19 cellular contexts compared by ENCODE assay signal in the genomic region with DNA sequence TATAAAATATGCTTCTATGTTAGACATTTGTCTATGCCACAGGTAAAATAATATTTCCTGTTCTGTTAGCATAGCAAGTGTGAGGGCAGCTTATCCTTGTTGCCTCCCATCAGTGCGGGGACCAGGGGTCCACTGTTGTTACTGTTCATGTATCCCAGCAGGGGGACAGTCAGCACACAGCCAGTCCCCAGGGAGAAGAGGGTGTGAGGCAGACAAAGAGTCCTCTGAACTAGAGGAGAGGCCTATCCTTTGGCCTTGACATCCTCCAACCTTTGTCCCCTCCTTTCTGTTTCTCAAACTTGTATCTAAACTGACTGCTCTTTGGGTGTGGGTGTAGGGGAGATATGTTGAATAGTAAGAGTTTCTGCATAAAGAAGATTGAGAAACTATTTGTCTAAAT. TPM values are rescaled to one million over a fixed set of nuclear protein-coding genes. Genes with fewer than 3 reads are reported as not detected.
DNase-seq lines count a peak whose midpoint lies in the region; ATAC-seq, FAIRE-seq and TF ChIP-seq lines count a peak whose summit lies in the region.
"Had no signal": no experiment of that assay in that cellular context is flagged by ENCODE, and none has a peak within 500 bp of the region (broad histone marks: within the 10 kb centered on the region; RNA-seq: fewer than 3 reads in every experiment).

No MANE protein-coding gene starts in this region.

- peaks cover 8% of the 10 kb centered on the region for H3K4me1 ChIP-seq in A673 (ENCODE audit: insufficient read depth, low read length, poor library complexity, severe bottlenecking)
- peaks cover 30% of the 10 kb centered on the region for H3K4me1 ChIP-seq in HepG2 (ENCODE audit: insufficient read depth, low read length)
- H3K4me1 ChIP-seq: colonic mucosa, foreskin keratinocyte had no signal

- CTCF ChIA-PET in A673 (lab: Charles Lee): no interaction called here
- CTCF ChIA-PET in CD4-positive, alpha-beta T cell (lab: Charles Lee): interaction anchor here (0.6 to 1.2 kb wide), 3 partner anchors 64 to 85 kb away, joined by 3 to 6 read pairs (median 3); no protein-coding TSS in a partner anchor
- CTCF ChIA-PET in HepG2 (lab: Yijun Ruan, JAX; ENCODE audit: low intra/inter-chr PET ratio, low total read pairs): no interaction called here

- ATAC-seq in CD4-positive, alpha-beta T cell (ENCODE audit: poor library complexity): no peak
- peak; percentile 100 for ATAC-seq in HepG2
- no peak for ATAC-seq in GM18909 (IDR thresholded peaks at IDR 0.05; ENCODE audit: poor library complexity, unreplicated experiment)
- ATAC-seq in GM18873 (IDR thresholded peaks at IDR 0.05; ENCODE audit: low FRiP score, unreplicated experiment): no peak
- ATAC-seq: foreskin keratinocyte, left cardiac atrium, sciatic nerve had no signal

- no peak for TF ChIP-seq RAD21 in HepG2 (CRISPR knock-in tag; IDR thresholded peaks at IDR 0.05)

- no peak overlapping the region for H3K4me3 Mint-ChIP-seq in CD4-positive, alpha-beta T cell
- H3K4me3 Mint-ChIP-seq: activated CD4-positive, alpha-beta memory T cell treated with anti-CD3 and anti-CD28 coated beads, Interleukin-2, amount 10 ng/mL, durations not matched to agents 7 days and 5 days had no signal

- no peak overlapping the region for H3K4me3 ChIP-seq in A673 (ENCODE audit: low read depth, low read length, poor library complexity, severe bottlenecking)
- no peak overlapping the region for H3K4me3 ChIP-seq in HepG2 (replicated peaks in 1 of 3; ENCODE audit: insufficient read depth in 1 of 3, low read depth in 2 of 3, low read length in 3 of 3)
- H3K4me3 ChIP-seq: colonic mucosa had no signal

- H3K4me2 ChIP-seq in HepG2 (ENCODE audit: low read depth, low read length): peak overlapping the region; percentile 11; the same call in 1 of the 2 replicates

- TF ChIP-seq EP300 in HepG2 (IDR thresholded peaks at IDR 0.05; ENCODE audit: low read depth in 2 of 2, low read length in 2 of 2): peak in 1 of 2 experiments; percentile 11; a peak in 1 of 4 replicates
- no peak for TF ChIP-seq EP300 in HepG2 (CRISPR knock-in tag; IDR thresholded peaks at IDR 0.05; ENCODE audit: borderline replicate concordance)

- H3K36me3 Mint-ChIP-seq in CD4-positive, alpha-beta T cell (ENCODE audit: low read depth): peaks cover 31% of the 10 kb centered on the region

- H3K27ac ChIP-seq in A673 (ENCODE audit: low read depth, low read length, poor library complexity, severe bottlenecking) (no peak overlapping the region), HepG2 (ENCODE audit: extremely low read length, insufficient read depth, low read length) (no peak overlapping the region)
- no peak overlapping the region for H3K27ac ChIP-seq in CD4-positive, alpha-beta T cell (ENCODE audit: low read depth, low read length)
- H3K27ac ChIP-seq: colonic mucosa, foreskin keratinocyte had no signal

- no peak for TF ChIP-seq POLR2A in HepG2 (IDR thresholded peaks at IDR 0.05; ENCODE audit: insufficient read depth in 1 of 2, low read depth in 2 of 2, low read length in 2 of 2)

- H3K27me3 ChIP-seq in A673 (replicated peaks; ENCODE audit: insufficient read depth, low read depth, low read length, poor library complexity) (no peaks in the 10 kb centered on the region), HepG2 (ENCODE audit: control insufficient read depth in 1 of 2, insufficient read depth in 2 of 2, low read length in 2 of 2) (no peaks in the 10 kb centered on the region)
- no peaks in the 10 kb centered on the region for H3K27me3 ChIP-seq in CD4-positive, alpha-beta T cell (ENCODE audit: control insufficient read depth, insufficient read depth, low read length)
- H3K27me3 ChIP-seq: colonic mucosa, foreskin keratinocyte had no signal

- H3K36me3 ChIP-seq in A673 (ENCODE audit: insufficient read depth, low read length, poor library complexity, severe bottlenecking) (no peaks in the 10 kb centered on the region), HepG2 (replicated peaks in 1 of 2; ENCODE audit: control insufficient read depth in 1 of 2, insufficient read depth in 2 of 2, low read length in 2 of 2) (peaks cover 1 to 3% of the 10 kb centered on the region in 2 experiments; a peak in 3 of 5 replicates)
- H3K36me3 ChIP-seq: colonic mucosa had no signal

- no peak for TF ChIP-seq CTCF in A673 (conservative IDR thresholded peaks at IDR 0.05; ENCODE audit: low read depth, low read length)
- TF ChIP-seq CTCF in CD4-positive, alpha-beta T cell (IDR thresholded peaks at IDR 0.05): no peak
- TF ChIP-seq CTCF in HepG2 (CRISPR knock-in tag; IDR thresholded peaks at IDR 0.05): peak; percentile 57

- peaks cover 8% of the 10 kb centered on the region; the same call in 1 of the 2 replicates for H4K20me1 ChIP-seq in HepG2 (ENCODE audit: insufficient read depth, low read length)

- H3K9me3 ChIP-seq in A673 (ENCODE audit: low read depth, low read length, poor library complexity, severe bottlenecking) (no peaks in the 10 kb centered on the region), HepG2 (ENCODE audit: low read length) (no peaks in the 10 kb centered on the region)
- no peaks in the 10 kb centered on the region for H3K9me3 ChIP-seq in CD4-positive, alpha-beta T cell (ENCODE audit: control insufficient read depth, low read length)
- H3K9me3 ChIP-seq: colonic mucosa had no signal

- no peaks in the 10 kb centered on the region for H3K79me2 ChIP-seq in HepG2 (ENCODE audit: insufficient read depth, low read length)

- H3K27me3 Mint-ChIP-seq in CD4-positive, alpha-beta T cell: no peaks in the 10 kb centered on the region
- H3K27me3 Mint-ChIP-seq: activated CD4-positive, alpha-beta memory T cell treated with anti-CD3 and anti-CD28 coated beads, Interleukin-2, amount 10 ng/mL, durations not matched to agents 7 days and 5 days had no signal

- DNase-seq in A673 (ENCODE audit: low spot score) (peak; percentile 15), SK-MEL-5 (ENCODE audit: low read depth, low spot score) (peak; percentile 39), HepG2 (ENCODE audit: low spot score) (peak; percentile 83), OCI-M1 (lab: John Stamatoyannopoulos, UW) (no peak), NCI-H510A (lab: John Stamatoyannopoulos, UW) (no peak)
- no peak for DNase-seq in CD4-positive, alpha-beta T cell
- DNase-seq: activated CD4-positive, alpha-beta memory T cell treated with anti-CD3 and anti-CD28 coated beads, Interleukin-2, amount 10 ng/mL, durations not matched to agents 7 days and 5 days; colonic mucosa; foreskin keratinocyte; GF-D8; H7; Kasumi-1; left cardiac atrium; NCI-H2171 treated with DMSO at 0.1 percent for 48 hours; stimulated activated CD4-positive, alpha-beta T cell treated with anti-CD3 and anti-CD28 coated beads, Interleukin-2, amount 100 ng/mL, for 24 hours had no signal

- peaks cover 86% of the 10 kb centered on the region for H3K4me1 Mint-ChIP-seq in CD4-positive, alpha-beta T cell (ENCODE audit: low read depth)

- in situ Hi-C loops in SK-MEL-5 (cut with HindIII; ENCODE audit: low pct_unique_long_range_greater_than_20kb, low sequenced_read_pairs) (no loop called here), HepG2 (cut with HindIII; ENCODE audit: extremely low pct_ligation_motif_present, low pct_unique_long_range_greater_than_20kb) (loop anchor here (5.0 to 10.0 kb wide), 2 partner anchors 84 to 174 kb away; no protein-coding TSS in a partner anchor)

- WGBS in HepG2 (ENCODE audit: low lambda C conversion rate): 0% methylated on average over 1 of the region's 1 CpG

- H3K9ac ChIP-seq in HepG2 (ENCODE audit: insufficient read depth, low read depth, low read length): no peak overlapping the region

- H3K9me3 Mint-ChIP-seq in CD4-positive, alpha-beta T cell: no peaks in the 10 kb centered on the region
- H3K9me3 Mint-ChIP-seq: activated CD4-positive, alpha-beta memory T cell treated with anti-CD3 and anti-CD28 coated beads, Interleukin-2, amount 10 ng/mL, durations not matched to agents 7 days and 5 days had no signal

- intact Hi-C loops in A673 (cut with micrococcal nuclease; ENCODE audit: unreplicated experiment) (loop anchor here (10.0 kb wide), 1 partner anchor 416 kb away; no protein-coding TSS in a partner anchor), HepG2 (cut with micrococcal nuclease; ENCODE audit: unreplicated experiment) (loop anchor here (1.0 to 2.0 kb wide), 2 partner anchors 60 to 85 kb away; partner anchors contain the start of gene UBAC2)
- intact Hi-C loops in CD4-positive, alpha-beta T cell (cut with DNase I, micrococcal nuclease): loop anchor here in 1 of 2 experiments (10.0 kb wide), 1 partner anchor 344 kb away; the partner anchor contains the start of gene CLYBL

- POLR2A ChIA-PET in A673 (lab: Charles Lee; ENCODE audit: low non-redundant PET): no interaction called here
- POLR2A ChIA-PET in CD4-positive, alpha-beta T cell (lab: Charles Lee): interaction anchor here (0.7 to 6.4 kb wide), 6 partner anchors 42 to 159 kb away, joined by 3 to 76 read pairs (median 4); partner anchors contain the start of gene UBAC2
- POLR2A ChIA-PET in HepG2 (lab: Yijun Ruan, JAX): interaction anchor here (2.3 kb wide), 1 partner anchor 60 kb away, joined by 5 read pairs; the partner anchor contains the start of gene UBAC2

- peak; percentile 94 for FAIRE-seq in HepG2 (lab: Jason Lieb, UNC)

- H2AFZ ChIP-seq in HepG2 (ENCODE audit: low read length): no peak overlapping the region

- H3K27ac Mint-ChIP-seq in CD4-positive, alpha-beta T cell: peak overlapping the region; percentile 81
- H3K27ac Mint-ChIP-seq: activated CD4-positive, alpha-beta memory T cell treated with anti-CD3 and anti-CD28 coated beads, Interleukin-2, amount 10 ng/mL, durations not matched to agents 7 days and 5 days had no signal

- BruUV-seq in A673 (replicated peaks; lab: Mats Ljungman, UMichigan) (no TSS peak), HepG2 (replicated peaks; lab: Mats Ljungman, UMichigan) (no TSS peak)

RNA-seq across cellular contexts. Expression of gene GPR18, which starts 2.9 kb away (rescaled TPM):
- not detected in 2 replicates for total RNA-seq in A673 (2021)
- 10 to 100 TPM; 42.9 to 45.1 TPM for total RNA-seq in CD4-positive, alpha-beta T cell
- 0.32 and 0.37 TPM in 2 replicates for total RNA-seq in SK-MEL-5 (2014; rRNA removed; shearing (Covaris generic))
- polyA plus RNA-seq in SK-MEL-5 (2015; cell fraction: cytosol; rRNA removed): 0.23 and 0.89 TPM in 2 replicates
- 0.12 and 0.70 TPM in 2 replicates for polyA plus RNA-seq in SK-MEL-5 (2015; cell fraction: nucleus; rRNA removed)
- not detected in 2 replicates for total RNA-seq in HepG2 (2016; rRNA removed; fragmentation: Illumina TruSeq; extraction: Trizol)
- not detected in 2 replicates for total RNA-seq in HepG2 (2016; cell fraction: cytosol; rRNA removed; fragmentation: Illumina TruSeq; extraction: Trizol; ENCODE audit: low read depth)
- not detected in 2 replicates for total RNA-seq in HepG2 (2016; cell fraction: insoluble cytoplasmic fraction; rRNA removed; fragmentation: Illumina TruSeq; extraction: Trizol)
- total RNA-seq in HepG2 (2016; cell fraction: membrane; rRNA removed; fragmentation: Illumina TruSeq; extraction: Trizol): not detected in 2 replicates
- not detected in 2 replicates for total RNA-seq in HepG2 (2016; cell fraction: nucleus; rRNA removed; fragmentation: Illumina TruSeq; extraction: Trizol)
- polyA plus RNA-seq in HepG2 (2011; rRNA removed): not detected in 2 replicates
- not detected in 2 replicates for polyA plus RNA-seq in HepG2 (2011; cell fraction: cytosol; rRNA removed)
- not detected in 2 replicates for polyA plus RNA-seq in HepG2 (2011; cell fraction: nucleus; rRNA removed)
- 0.09 and 0.13 TPM in 2 replicates for polyA plus RNA-seq in HepG2 (2012)
- not detected in 2 replicates for polyA plus RNA-seq in HepG2 (2016; cell fraction: cytosol; fragmentation: Illumina TruSeq; extraction: Trizol; ENCODE audit: low read depth)
- not detected in 2 replicates for polyA plus RNA-seq in HepG2 (2016; cell fraction: insoluble cytoplasmic fraction; fragmentation: Illumina TruSeq; extraction: Trizol; ENCODE audit: low read depth)
- not detected in 2 replicates for polyA plus RNA-seq in HepG2 (2016; cell fraction: membrane; fragmentation: Illumina TruSeq; extraction: Trizol; ENCODE audit: low read depth)
- not detected in 2 replicates for polyA plus RNA-seq in HepG2 (2016; cell fraction: nucleus; fragmentation: Illumina TruSeq; extraction: Trizol; ENCODE audit: insufficient read depth, low read depth)
- not detected in 2 replicates for polyA minus RNA-seq in HepG2 (2011; rRNA and poly(A)+ RNA removed; ENCODE audit: low replicate concordance)
- not detected in 2 replicates for polyA minus RNA-seq in HepG2 (2011; cell fraction: cytosol; rRNA and poly(A)+ RNA removed)
- polyA minus RNA-seq in HepG2 (2011; cell fraction: nucleus; rRNA and poly(A)+ RNA removed): 0.26 TPM in 1 of 2 replicates, not detected in the other
- total RNA-seq: foreskin keratinocyte, left cardiac atrium, RPMI7951, sciatic nerve had no signal
- polyA plus RNA-seq: foreskin keratinocyte had no signal

RNA-seq across cellular contexts. Expression of gene GPR183, which starts 46.2 kb away (rescaled TPM):
- not detected in 2 replicates for total RNA-seq in A673 (2021)
- total RNA-seq in CD4-positive, alpha-beta T cell: 100 to 1,000 TPM; 330 to 337 TPM
- not detected in 2 replicates for total RNA-seq in SK-MEL-5 (2014; rRNA removed; shearing (Covaris generic))
- not detected in 2 replicates for polyA plus RNA-seq in SK-MEL-5 (2015; cell fraction: cytosol; rRNA removed)
- not detected in 2 replicates for polyA plus RNA-seq in SK-MEL-5 (2015; cell fraction: nucleus; rRNA removed)
- total RNA-seq in HepG2 (2016; rRNA removed; fragmentation: Illumina TruSeq; extraction: Trizol): not detected in 2 replicates
- total RNA-seq in HepG2 (2016; cell fraction: cytosol; rRNA removed; fragmentation: Illumina TruSeq; extraction: Trizol; ENCODE audit: low read depth): not detected in 2 replicates
- total RNA-seq in HepG2 (2016; cell fraction: insoluble cytoplasmic fraction; rRNA removed; fragmentation: Illumina TruSeq; extraction: Trizol): not detected in 2 replicates
- total RNA-seq in HepG2 (2016; cell fraction: membrane; rRNA removed; fragmentation: Illumina TruSeq; extraction: Trizol): not detected in 2 replicates
- total RNA-seq in HepG2 (2016; cell fraction: nucleus; rRNA removed; fragmentation: Illumina TruSeq; extraction: Trizol): not detected in 2 replicates
- polyA plus RNA-seq in HepG2 (2011; rRNA removed): not detected in 2 replicates
- not detected in 2 replicates for polyA plus RNA-seq in HepG2 (2011; cell fraction: cytosol; rRNA removed)
- polyA plus RNA-seq in HepG2 (2011; cell fraction: nucleus; rRNA removed): not detected in 2 replicates
- 0.08 TPM in 1 of 2 replicates, not detected in the other for polyA plus RNA-seq in HepG2 (2012)
- polyA plus RNA-seq in HepG2 (2016; cell fraction: cytosol; fragmentation: Illumina TruSeq; extraction: Trizol; ENCODE audit: low read depth): not detected in 2 replicates
- polyA plus RNA-seq in HepG2 (2016; cell fraction: insoluble cytoplasmic fraction; fragmentation: Illumina TruSeq; extraction: Trizol; ENCODE audit: low read depth): not detected in 2 replicates
- not detected in 2 replicates for polyA plus RNA-seq in HepG2 (2016; cell fraction: membrane; fragmentation: Illumina TruSeq; extraction: Trizol; ENCODE audit: low read depth)
- not detected in 2 replicates for polyA plus RNA-seq in HepG2 (2016; cell fraction: nucleus; fragmentation: Illumina TruSeq; extraction: Trizol; ENCODE audit: insufficient read depth, low read depth)
- polyA minus RNA-seq in HepG2 (2011; rRNA and poly(A)+ RNA removed; ENCODE audit: low replicate concordance): not detected in 2 replicates
- polyA minus RNA-seq in HepG2 (2011; cell fraction: cytosol; rRNA and poly(A)+ RNA removed): not detected in 2 replicates
- polyA minus RNA-seq in HepG2 (2011; cell fraction: nucleus; rRNA and poly(A)+ RNA removed): 0.26 TPM in 1 of 2 replicates, not detected in the other
- total RNA-seq: foreskin keratinocyte, H7 had no signal
- polyA plus RNA-seq: foreskin keratinocyte had no signal

Comparison
In these comparisons a context has a peak if more than half of its experiments do, and no peak if none do; other contexts are left out.
1. DNase-seq: peak in A673 (single experiment), SK-MEL-5 (single experiment) and HepG2 (single experiment); none in CD4-positive, alpha-beta T cell (0 of 10), OCI-M1 (single experiment) and NCI-H510A (single experiment).
2. RNA of gene GPR18, which starts 2.9 kb away (total RNA-seq): 42.9 to 45.1 TPM in CD4-positive, alpha-beta T cell; 0.32 to 0.37 TPM in SK-MEL-5, not detected in A673 and not detected in HepG2; every median in the first group is over 10 times any median in the second.
3. RNA of gene GPR183, which starts 46.2 kb away (total RNA-seq): 330 to 337 TPM in CD4-positive, alpha-beta T cell; not detected in A673, not detected in SK-MEL-5 and not detected in HepG2; every median in the first group is over 100 times any median in the second.